ENCODE assay signal across 24 cellular contexts in the genomic region with DNA sequence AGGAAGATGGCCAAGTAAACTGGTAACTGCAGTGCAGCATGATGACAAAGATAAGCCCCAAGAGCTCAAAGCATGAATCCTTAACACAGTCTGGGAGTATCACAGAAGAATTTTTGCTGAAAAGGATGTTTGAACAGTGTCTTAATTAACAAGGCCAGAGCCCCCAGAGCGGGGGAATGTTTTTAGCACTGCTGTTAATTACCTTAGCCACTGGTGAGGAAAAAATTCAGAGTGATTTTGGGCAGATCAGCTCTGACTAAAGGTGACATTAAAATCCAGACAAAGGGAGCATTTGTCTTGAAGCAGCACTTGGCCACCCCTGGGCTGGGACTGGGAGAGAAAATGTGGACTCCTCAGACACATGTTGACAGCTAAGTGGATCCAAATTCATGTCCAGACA. TPM values are rescaled to one million over a fixed set of nuclear protein-coding genes. Genes with fewer than 3 reads are reported as not detected.
"Had no signal": no experiment of that assay in that cellular context is flagged by ENCODE, and none has a peak within 500 bp of the region (broad histone marks: within the 10 kb centered on the region; RNA-seq: fewer than 3 reads in every experiment).

No MANE protein-coding gene starts in this region.

- DNase-seq: activated CD4-positive, alpha-beta memory T cell treated with anti-CD3 and anti-CD28 coated beads for 36 hours; activated CD4-positive, alpha-beta T cell treated with anti-CD3 and anti-CD28 coated beads, Interleukin-2, amount 10 ng/mL, durations not matched to agents 7 days and 5 days; activated CD4-positive, CD25-positive, alpha-beta regulatory T cell; activated CD8-positive, alpha-beta memory T cell treated with anti-CD3 and anti-CD28 coated beads for 24 hours; activated gamma-delta T cell; activated naive CD4-positive, alpha-beta T cell treated with anti-CD3 and anti-CD28 coated beads for 36 hours; activated T-cell treated with anti-CD3 and anti-CD28 coated beads, Interleukin-2, amount 50 U/mL, for 4 hours; brain microvascular endothelial cell; IMR-90; Kasumi-1; KBM-7; NCI-H146; NCI-H1930; NCI-H345; NCI-H510A; NCI-H82; RPMI8226; T-cell had no signal

- H3K36me3 Mint-ChIP-seq: activated CD4-positive, alpha-beta memory T cell treated with anti-CD3 and anti-CD28 coated beads for 36 hours; activated naive CD8-positive, alpha-beta T cell; T-cell had no signal

- H3K4me1 Mint-ChIP-seq: activated CD4-positive, alpha-beta T cell treated with anti-CD3 and anti-CD28 coated beads, Interleukin-2, amount 10 ng/mL, durations not matched to agents 7 days and 5 days; T-cell had no signal

- H3K27me3 ChIP-seq: brain microvascular endothelial cell had no signal

- H3K27ac ChIP-seq: brain microvascular endothelial cell, SK-N-MC, VCaP had no signal

- H3K4me3 Mint-ChIP-seq: activated CD4-positive, alpha-beta memory T cell treated with anti-CD3 and anti-CD28 coated beads for 36 hours; activated CD4-positive, alpha-beta T cell treated with anti-CD3 and anti-CD28 coated beads, Interleukin-2, amount 10 ng/mL, durations not matched to agents 7 days and 5 days; activated naive CD4-positive, alpha-beta T cell treated with anti-CD3 and anti-CD28 coated beads for 36 hours; activated naive CD8-positive, alpha-beta T cell; activated T-cell treated with anti-CD3 and anti-CD28 coated beads, Interleukin-2, amount 50 U/mL, for 4 hours; T-cell had no signal

- H3K36me3 ChIP-seq: brain microvascular endothelial cell had no signal

- H3K27ac Mint-ChIP-seq: activated CD4-positive, alpha-beta memory T cell treated with anti-CD3 and anti-CD28 coated beads for 36 hours; activated CD4-positive, alpha-beta T cell treated with anti-CD3 and anti-CD28 coated beads, Interleukin-2, amount 10 ng/mL, durations not matched to agents 7 days and 5 days; activated naive CD4-positive, alpha-beta T cell treated with anti-CD3 and anti-CD28 coated beads for 36 hours; activated naive CD8-positive, alpha-beta T cell; T-cell had no signal

- H3K9me3 Mint-ChIP-seq: activated CD4-positive, alpha-beta memory T cell treated with anti-CD3 and anti-CD28 coated beads for 36 hours; activated CD4-positive, alpha-beta T cell treated with anti-CD3 and anti-CD28 coated beads, Interleukin-2, amount 10 ng/mL, durations not matched to agents 7 days and 5 days; activated naive CD4-positive, alpha-beta T cell treated with anti-CD3 and anti-CD28 coated beads for 36 hours had no signal

- H3K4me3 ChIP-seq: SK-N-MC had no signal

RNA-seq across cellular contexts. Expression of a gene that starts 30.0 kb away (rescaled TPM):
- total RNA-seq: activated CD4-positive, alpha-beta memory T cell treated with anti-CD3 and anti-CD28 coated beads for 36 hours; activated CD4-positive, alpha-beta T cell treated with anti-CD3 and anti-CD28 coated beads, Interleukin-2, amount 10 ng/mL, durations not matched to agents 7 days and 5 days; activated naive CD4-positive, alpha-beta T cell treated with anti-CD3 and anti-CD28 coated beads for 36 hours; activated T-cell treated with anti-CD3 and anti-CD28 coated beads, Interleukin-2, amount 50 U/mL, for 4 hours; IMR-90; OCI-LY7; Right ventricle myocardium inferior; T-cell; T-helper 2 cell treated with Interferon-gamma antibody and Interleukin-4, amounts not matched to agents 100 ng/mL and 5 ng/mL, for 36 hours had no signal
